9 cellular contexts compared by ENCODE assay signal in the genomic region with DNA sequence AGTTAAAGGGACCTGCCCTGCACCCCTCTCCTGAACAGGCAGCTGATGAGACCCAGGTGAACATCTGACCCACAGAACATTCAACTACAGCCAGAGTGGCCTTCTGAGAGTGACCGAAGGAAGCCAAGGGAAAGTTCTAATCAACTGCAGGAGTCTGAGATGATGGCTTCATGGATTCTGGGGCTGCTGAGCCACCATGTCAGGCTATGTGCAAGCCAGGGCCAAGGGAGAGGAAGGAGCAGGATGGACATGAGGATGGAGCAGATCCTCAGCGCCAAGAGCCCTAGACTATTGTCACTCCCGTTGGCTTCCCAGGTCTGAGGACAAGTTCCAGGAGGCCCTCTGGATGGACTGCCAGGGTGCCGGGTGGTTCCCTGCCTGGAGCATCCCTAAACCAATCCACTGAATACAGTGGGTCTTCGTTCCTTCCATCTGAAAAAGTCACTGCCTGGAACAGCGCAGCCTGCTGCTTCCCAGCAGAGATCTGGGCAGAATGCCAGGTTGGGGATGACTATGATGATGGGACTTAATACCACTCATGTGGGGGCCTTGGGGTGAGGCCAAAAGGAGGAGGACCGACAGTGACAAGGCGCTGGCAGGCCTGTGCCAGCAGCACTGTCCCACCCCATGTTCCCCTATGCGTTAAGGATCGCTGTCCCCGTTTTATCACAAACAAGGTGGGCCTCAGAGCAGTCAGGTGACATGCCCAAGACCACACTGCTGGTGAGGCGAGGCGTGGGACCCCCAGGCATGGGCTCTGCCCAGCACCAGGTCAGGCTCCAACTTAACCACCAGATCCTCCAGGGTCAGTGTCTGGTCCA.
A peak's percentile ranks its signal among the peaks of the same experiment; 100 is the strongest.
DNase-seq lines count a peak whose midpoint lies in the region; ATAC-seq lines count a peak whose summit lies in the region.
"Had no signal": no experiment of that assay in that cellular context is flagged by ENCODE, and none has a peak within 500 bp of the region (broad histone marks: within the 10 kb centered on the region; RNA-seq: fewer than 3 reads in every experiment).

No MANE protein-coding gene starts in this region.

- ATAC-seq in HG03025 (IDR thresholded peaks at IDR 0.05; ENCODE audit: low FRiP score, unreplicated experiment) (no peak), HG03432 (IDR thresholded peaks at IDR 0.05; ENCODE audit: unreplicated experiment) (no peak)

- DNase-seq in NCI-H510A treated with DMSO at 0.1 percent for 48 hours (lab: John Stamatoyannopoulos, UW) (peak; percentile 1), NCI-H510A (lab: John Stamatoyannopoulos, UW) (no peak), NCI-H2227 treated with DMSO at 0.1 percent for 48 hours (lab: John Stamatoyannopoulos, UW) (peak; percentile 69), ecto neural progenitor cell (ENCODE audit: low spot score) (peak; percentile 41), smooth muscle cell of the brain vasculature (ENCODE audit: low read depth, low spot score) (peak; percentile 47)
- DNase-seq in stimulated activated CD4-positive, alpha-beta T cell treated with anti-CD3 and anti-CD28 coated beads, Interleukin-2, amount 100 ng/mL, for 48 hours, result no peak
- DNase-seq: MV-4-11 had no signal

Comparison
In these comparisons a context has a peak if more than half of its experiments do, and no peak if none do; other contexts are left out.
1. DNase-seq: peak in NCI-H510A treated with DMSO at 0.1 percent for 48 hours (single experiment), NCI-H2227 treated with DMSO at 0.1 percent for 48 hours (single experiment), ecto neural progenitor cell (single experiment) and smooth muscle cell of the brain vasculature (single experiment); none in NCI-H510A (single experiment) and stimulated activated CD4-positive, alpha-beta T cell treated with anti-CD3 and anti-CD28 coated beads, Interleukin-2, amount 100 ng/mL, for 48 hours (0 of 2).